Comparison of ENCODE assay signal across 8 cellular contexts in genomic region chr16:30526823-30527634, GRCh38. TPM values are rescaled to one million over a fixed set of nuclear protein-coding genes. Genes with fewer than 3 reads are reported as not detected.
DNase-seq lines count a peak whose midpoint lies in the region; ATAC-seq and TF ChIP-seq lines count a peak whose summit lies in the region.

No MANE protein-coding gene starts in this region.

- H3K9me3 ChIP-seq in thymus (ENCODE audit: control insufficient read depth), result no peaks in the 10 kb centered on the region

- H3K36me3 Mint-ChIP-seq in activated naive CD8-positive, alpha-beta T cell treated with anti-CD3 and anti-CD28 coated beads for 36 hours, result peaks cover 6% of the 10 kb centered on the region
- H3K36me3 Mint-ChIP-seq in osteocyte (ENCODE audit: unreplicated experiment), result peaks cover 3% of the 10 kb centered on the region

- intact Hi-C loops in head of caudate nucleus (cut with DNase I), result loop anchor here (5.0 kb wide), 1 partner anchor 80 kb away; the partner anchor contains the start of gene SEPHS2

- peak overlapping the region; percentile 79 for H3K4me3 Mint-ChIP-seq in activated naive CD8-positive, alpha-beta T cell treated with anti-CD3 and anti-CD28 coated beads for 36 hours
- H3K4me3 Mint-ChIP-seq in osteocyte (ENCODE audit: unreplicated experiment), result peak overlapping the region; percentile 73

- H3K27me3 Mint-ChIP-seq in activated naive CD8-positive, alpha-beta T cell treated with anti-CD3 and anti-CD28 coated beads for 36 hours, result no peaks in the 10 kb centered on the region
- no peaks in the 10 kb centered on the region for H3K27me3 Mint-ChIP-seq in osteocyte (ENCODE audit: unreplicated experiment)

- H3K27ac ChIP-seq in thymus (ENCODE audit: low read depth), result peak overlapping the region; percentile 93

- WGBS in thymus, result under 1% methylated on average over 79 of the region's 79 CpGs

- DNase-seq in GM12865 (ENCODE audit: low read depth) (peak; percentile 98), NCI-H1105 (lab: John Stamatoyannopoulos, UW) (peak; percentile 98), SKM-1 (lab: John Stamatoyannopoulos, UW; ENCODE audit: unreplicated experiment) (peak; percentile 92), head of caudate nucleus (peak; percentile 92 to 99 (median 98)), osteocyte (ENCODE audit: extremely low spot score, unreplicated experiment) (peak; percentile 99)
- peak; percentile 98 for DNase-seq in activated naive CD8-positive, alpha-beta T cell treated with anti-CD3 and anti-CD28 coated beads for 36 hours

- peaks cover 5% of the 10 kb centered on the region for H3K4me1 ChIP-seq in thymus (ENCODE audit: control insufficient read depth, insufficient read depth, low read length)

- ATAC-seq in HG02623 (IDR thresholded peaks at IDR 0.05; ENCODE audit: unreplicated experiment), result peak; percentile 75

- TF ChIP-seq CTCF in GM12865 (IDR thresholded peaks at IDR 0.05; ENCODE audit: insufficient read depth, low read depth, low read length, missing control alignments), result peak; percentile 35
- peak; percentile 40 for TF ChIP-seq CTCF in osteocyte (IDR thresholded peaks at IDR 0.05)

- H3K27ac Mint-ChIP-seq in activated naive CD8-positive, alpha-beta T cell treated with anti-CD3 and anti-CD28 coated beads for 36 hours, result peak overlapping the region; percentile 78
- peak overlapping the region; percentile 96 for H3K27ac Mint-ChIP-seq in osteocyte (ENCODE audit: unreplicated experiment)

- H3K9me3 Mint-ChIP-seq in activated naive CD8-positive, alpha-beta T cell treated with anti-CD3 and anti-CD28 coated beads for 36 hours, result no peaks in the 10 kb centered on the region
- no peaks in the 10 kb centered on the region for H3K9me3 Mint-ChIP-seq in osteocyte (ENCODE audit: unreplicated experiment)

- peaks cover 6% of the 10 kb centered on the region for H3K27me3 ChIP-seq in thymus (ENCODE audit: control insufficient read depth, insufficient read depth)

- H3K36me3 ChIP-seq in thymus (ENCODE audit: control insufficient read depth, insufficient read depth), result peaks cover 14% of the 10 kb centered on the region

- H3K4me3 ChIP-seq in GM12865 (ENCODE audit: low read depth, low read length), result peak overlapping the region; percentile 78
- peak overlapping the region; percentile 76 for H3K4me3 ChIP-seq in thymus (ENCODE audit: low read length)

- peaks cover 23% of the 10 kb centered on the region for H3K4me1 Mint-ChIP-seq in activated naive CD8-positive, alpha-beta T cell treated with anti-CD3 and anti-CD28 coated beads for 36 hours
- peaks cover 19% of the 10 kb centered on the region for H3K4me1 Mint-ChIP-seq in osteocyte (ENCODE audit: unreplicated experiment)

RNA-seq across cellular contexts. Expression of gene ZNF768, which starts 0.7 kb away (rescaled TPM):
- 10 to 100 TPM; 11.4 to 11.8 TPM for total RNA-seq in activated naive CD8-positive, alpha-beta T cell treated with anti-CD3 and anti-CD28 coated beads for 36 hours
- 36.4 and 37.1 TPM in 2 replicates for total RNA-seq in osteocyte
- polyA plus RNA-seq in thymus, result 20.4 TPM

RNA-seq across cellular contexts. Expression of gene ZNF747, which starts 7.6 kb away (rescaled TPM):
- 10 to 100 TPM; 10.9 to 11.2 TPM for total RNA-seq in activated naive CD8-positive, alpha-beta T cell treated with anti-CD3 and anti-CD28 coated beads for 36 hours
- 4.3 and 4.8 TPM in 2 replicates for total RNA-seq in osteocyte
- polyA plus RNA-seq in thymus, result 9.8 TPM

RNA-seq across cellular contexts. Expression of gene ZNF764, which starts 31.1 kb away (rescaled TPM):
- 10 to 100 TPM; 11.9 to 12.1 TPM for total RNA-seq in activated naive CD8-positive, alpha-beta T cell treated with anti-CD3 and anti-CD28 coated beads for 36 hours
- 10.1 and 12.1 TPM in 2 replicates for total RNA-seq in osteocyte
- polyA plus RNA-seq in thymus, result 8.3 TPM

RNA-seq across cellular contexts. Expression of gene ZNF688, which starts 44.5 kb away (rescaled TPM):
- 1 to 10 TPM; 7.1 to 7.6 TPM for total RNA-seq in activated naive CD8-positive, alpha-beta T cell treated with anti-CD3 and anti-CD28 coated beads for 36 hours
- total RNA-seq in osteocyte, result 10.9 and 11.3 TPM in 2 replicates
- polyA plus RNA-seq in thymus, result 38.1 TPM

RNA-seq across cellular contexts. Expression of gene ITGAL, which starts 54.5 kb away (rescaled TPM):
- total RNA-seq in activated naive CD8-positive, alpha-beta T cell treated with anti-CD3 and anti-CD28 coated beads for 36 hours, result 100 to 1,000 TPM; 233 to 235 TPM
- not detected in 2 replicates for total RNA-seq in osteocyte
- 51.3 TPM for polyA plus RNA-seq in thymus

Comparison
In these comparisons a context has a peak if more than half of its experiments do, and no peak if none do; other contexts are left out.
1. Peak in every context shown above with its lines: DNase-seq, ATAC-seq, H3K4me3 ChIP-seq and H3K27ac ChIP-seq.